15 cellular contexts compared by ENCODE assay signal in genomic region chr12:113117684-113118083, GRCh38. TPM values are rescaled to one million over a fixed set of nuclear protein-coding genes. Genes with fewer than 3 reads are reported as not detected.
"Had no signal": no experiment of that assay in that cellular context is flagged by ENCODE, and none has a peak within 500 bp of the region (broad histone marks: within the 10 kb centered on the region; RNA-seq: fewer than 3 reads in every experiment).

No MANE protein-coding gene starts in this region.

RNA-seq across cellular contexts. Expression of gene RASAL1, which starts 17.9 kb away (rescaled TPM):
- total RNA-seq: fibroblast of lung, left cardiac atrium, left ventricle myocardium inferior, myocyte, natural killer cell, neural crest cell, posterior vena cava, right atrium auricular region had no signal
- polyA plus RNA-seq: fibroblast of lung, foreskin keratinocyte, immature natural killer cell had no signal

RNA-seq across cellular contexts. Expression of gene CFAP73, which starts 31.8 kb away (rescaled TPM):
- total RNA-seq: epithelial cell of proximal tubule, fibroblast of lung, foreskin keratinocyte, left cardiac atrium, left ventricle myocardium inferior, mesothelial cell of epicardium, mucosa of gallbladder, myocyte, natural killer cell, neural crest cell, posterior vena cava, right atrium auricular region, sigmoid colon, urinary bladder had no signal
- polyA plus RNA-seq: fibroblast of lung, foreskin keratinocyte, immature natural killer cell had no signal
